ENCODE assay signal across 23 cellular contexts in the genomic region with DNA sequence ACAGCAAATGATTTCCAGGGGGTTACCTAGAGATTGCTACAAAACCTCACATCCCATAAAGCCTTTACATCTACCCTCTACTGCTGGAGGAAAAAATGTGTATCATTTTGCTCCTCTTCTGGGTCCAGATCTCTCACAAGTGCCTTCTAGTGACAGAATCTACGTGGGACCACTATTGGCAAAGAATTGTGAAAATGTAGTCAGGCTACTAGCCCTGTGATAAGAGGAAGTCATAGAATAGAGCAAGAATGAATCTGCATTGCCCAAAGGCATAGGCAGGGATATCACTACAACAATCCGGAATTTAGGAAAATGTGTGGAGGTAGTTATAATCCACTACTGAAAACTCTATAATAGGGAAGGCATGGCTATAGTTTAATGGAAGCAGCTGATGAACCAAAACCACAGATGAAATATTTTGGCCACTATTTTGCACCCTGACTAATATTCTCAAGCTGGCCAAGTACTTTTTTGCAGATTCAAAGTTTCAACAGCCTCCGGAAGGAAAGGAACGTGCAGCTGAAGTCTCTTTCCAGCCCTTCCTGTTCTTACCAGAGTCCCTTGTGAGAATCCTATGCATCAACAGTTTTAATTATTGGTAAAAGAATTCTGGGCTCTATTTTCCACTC.
DNase-seq lines count a peak whose midpoint lies in the region; ATAC-seq, FAIRE-seq and TF ChIP-seq lines count a peak whose summit lies in the region.
"Had no signal": no experiment of that assay in that cellular context is flagged by ENCODE, and none has a peak within 500 bp of the region (broad histone marks: within the 10 kb centered on the region; RNA-seq: fewer than 3 reads in every experiment).

No MANE protein-coding gene starts in this region.

- no peaks in the 10 kb centered on the region for H3K9me3 ChIP-seq in astrocyte (ENCODE audit: insufficient read depth, low read depth, low read length)
- H3K9me3 ChIP-seq: esophagus muscularis mucosa had no signal

- H3K4me1 ChIP-seq in astrocyte (ENCODE audit: insufficient read depth, low read length), result peaks cover 6% of the 10 kb centered on the region

- ATAC-seq in GM21737 (IDR thresholded peaks at IDR 0.05; ENCODE audit: unreplicated experiment), result no peak
- ATAC-seq in GM18498 (IDR thresholded peaks at IDR 0.05; ENCODE audit: unreplicated experiment), result no peak
- ATAC-seq: activated CD8-positive, alpha-beta memory T cell treated with anti-CD3 and anti-CD28 coated beads, Interleukin-2, amount 10 ng/mL, durations not matched to agents 7 days and 5 days; activated naive CD8-positive, alpha-beta T cell treated with anti-CD3 and anti-CD28 coated beads, Interleukin-2, amount 50 U/mL, for 24 hours; activated T-helper 17 cell treated with anti-CD3 and anti-CD28 coated beads, Interleukin-2, amount 50 U/mL, for 72 hours; SK-N-SH treated with all-trans-retinoic acid at 6 μM for 48 hours had no signal

- no peak overlapping the region for H3K27ac Mint-ChIP-seq in astrocyte (ENCODE audit: unreplicated experiment)
- H3K27ac Mint-ChIP-seq: activated CD8-positive, alpha-beta memory T cell treated with anti-CD3 and anti-CD28 coated beads, Interleukin-2, amount 10 ng/mL, durations not matched to agents 7 days and 5 days; activated naive CD8-positive, alpha-beta T cell treated with anti-CD3 and anti-CD28 coated beads, Interleukin-2, amount 50 U/mL, for 24 hours; activated T-helper 17 cell treated with anti-CD3 and anti-CD28 coated beads, Interleukin-2, amount 50 U/mL, for 72 hours; stimulated activated naive CD8-positive, alpha-beta T cell treated with anti-CD3 and anti-CD28 coated beads, Interleukin-15, Interleukin-2, amounts not matched to agents 100 ng/mL and 50 ng/mL, for 24 hours had no signal

- no peaks in the 10 kb centered on the region for H3K9me3 Mint-ChIP-seq in astrocyte (ENCODE audit: unreplicated experiment)
- H3K9me3 Mint-ChIP-seq: activated naive CD8-positive, alpha-beta T cell treated with anti-CD3 and anti-CD28 coated beads, Interleukin-2, amount 50 U/mL, for 24 hours; activated T-helper 17 cell treated with anti-CD3 and anti-CD28 coated beads, Interleukin-2, amount 50 U/mL, for 72 hours; stimulated activated naive CD8-positive, alpha-beta T cell treated with anti-CD3 and anti-CD28 coated beads, Interleukin-15, Interleukin-2, amounts not matched to agents 100 ng/mL and 50 ng/mL, for 24 hours had no signal

- H3K4me3 ChIP-seq in AG10803 (ENCODE audit: low read length) (no peak overlapping the region), astrocyte (ENCODE audit: insufficient read depth, low read depth, low read length) (no peak overlapping the region)
- H3K4me3 ChIP-seq: esophagus muscularis mucosa had no signal

- peak; percentile 92 for DNase-seq in AG10803 (ENCODE audit: low read depth)
- peak; percentile 73 for DNase-seq in GM04504 (ENCODE audit: low read depth)
- peak; percentile 77 for DNase-seq in astrocyte (ENCODE audit: low read depth)
- peak; percentile 42 for DNase-seq in kidney tubule cell (ENCODE audit: low spot score)
- DNase-seq in substantia nigra (lab: John Stamatoyannopoulos, UW), result no peak
- DNase-seq in NCI-H1048 (lab: John Stamatoyannopoulos, UW), result no peak
- DNase-seq: activated CD4-positive, alpha-beta T cell treated with anti-CD3 and anti-CD28 coated beads for 1 hour; activated CD8-positive, alpha-beta memory T cell treated with anti-CD3 and anti-CD28 coated beads, Interleukin-2, amount 10 ng/mL, durations not matched to agents 7 days and 5 days; activated naive CD8-positive, alpha-beta T cell treated with anti-CD3 and anti-CD28 coated beads, Interleukin-2, amount 50 U/mL, for 24 hours; AML-193; caudate nucleus; kidney; NCI-H1436; NCI-H748 treated with DMSO at 0.1 percent for 48 hours had no signal

- no peaks in the 10 kb centered on the region for H3K36me3 Mint-ChIP-seq in astrocyte (ENCODE audit: low read depth, unreplicated experiment)

- peak; percentile 13 for FAIRE-seq in astrocyte (lab: Jason Lieb, UNC)
- FAIRE-seq: G401.6, GM12891, kidney had no signal

- no peak; the same call in 1 of the 2 replicates for TF ChIP-seq CTCF in AG10803 (conservative IDR thresholded peaks at IDR 0.05; ENCODE audit: low read length)
- TF ChIP-seq CTCF in astrocyte (IDR thresholded peaks at IDR 0.05; ENCODE audit: insufficient read depth, low read depth, low read length), result no peak

- H3K27me3 ChIP-seq in astrocyte (ENCODE audit: insufficient read depth, low read length), result no peaks in the 10 kb centered on the region
- H3K27me3 ChIP-seq: esophagus muscularis mucosa had no signal

- no peak overlapping the region for H3K27ac ChIP-seq in astrocyte (ENCODE audit: low read depth, low read length)
- no peak overlapping the region for H3K27ac ChIP-seq in substantia nigra (ENCODE audit: low read depth, low read length, poor library complexity, severe bottlenecking)
- H3K27ac ChIP-seq: esophagus muscularis mucosa, KMS-11 had no signal

- H3K4me2 ChIP-seq in astrocyte (ENCODE audit: low read length), result no peak overlapping the region
- H3K4me2 ChIP-seq: KMS-11 had no signal

- peaks cover 13% of the 10 kb centered on the region for H3K4me1 Mint-ChIP-seq in astrocyte (ENCODE audit: low read depth, unreplicated experiment)
- H3K4me1 Mint-ChIP-seq: activated naive CD8-positive, alpha-beta T cell treated with anti-CD3 and anti-CD28 coated beads, Interleukin-2, amount 50 U/mL, for 24 hours; activated T-helper 17 cell treated with anti-CD3 and anti-CD28 coated beads, Interleukin-2, amount 50 U/mL, for 72 hours had no signal

- no peak overlapping the region for H3K9ac ChIP-seq in astrocyte (ENCODE audit: low read length)
- H3K9ac ChIP-seq: KMS-11 had no signal

- no peaks in the 10 kb centered on the region for H3K36me3 ChIP-seq in astrocyte (ENCODE audit: insufficient read depth, low read length)
- H3K36me3 ChIP-seq: esophagus muscularis mucosa had no signal

- no peaks in the 10 kb centered on the region for H3K27me3 Mint-ChIP-seq in astrocyte (ENCODE audit: low read depth, unreplicated experiment)

- no peaks in the 10 kb centered on the region for H3K79me2 ChIP-seq in astrocyte (ENCODE audit: insufficient read depth, low read length)

- H3K4me3 Mint-ChIP-seq in astrocyte (ENCODE audit: unreplicated experiment), result no peak overlapping the region
- H3K4me3 Mint-ChIP-seq: activated CD8-positive, alpha-beta memory T cell treated with anti-CD3 and anti-CD28 coated beads, Interleukin-2, amount 10 ng/mL, durations not matched to agents 7 days and 5 days; activated naive CD8-positive, alpha-beta T cell treated with anti-CD3 and anti-CD28 coated beads, Interleukin-2, amount 50 U/mL, for 24 hours; activated T-helper 17 cell treated with anti-CD3 and anti-CD28 coated beads, Interleukin-2, amount 50 U/mL, for 72 hours; stimulated activated naive CD8-positive, alpha-beta T cell treated with anti-CD3 and anti-CD28 coated beads, Interleukin-15, Interleukin-2, amounts not matched to agents 100 ng/mL and 50 ng/mL, for 24 hours had no signal

- no peak overlapping the region for H2AFZ ChIP-seq in astrocyte (ENCODE audit: low read depth, low read length)

- H4K20me1 ChIP-seq in astrocyte (ENCODE audit: insufficient read depth, low read length), result no peaks in the 10 kb centered on the region

Comparison
In these comparisons a context has a peak if more than half of its experiments do, and no peak if none do; other contexts are left out.
1. DNase-seq: peak in AG10803 (single experiment), GM04504 (single experiment), astrocyte (single experiment) and kidney tubule cell (single experiment); none in substantia nigra (0 of 49) and NCI-H1048 (single experiment).